In genomic region chr2:215299337-215299859, GRCh38 we compare ENCODE assay signal across 1 cellular context.
A peak's percentile ranks its signal among the peaks of the same experiment; 100 is the strongest.
TF ChIP-seq lines count a peak whose summit lies in the region.

No MANE protein-coding gene starts in this region.

TF ChIP-seq in K562, 482 proteins besides CTCF, POLR2A, EP300 and RAD21 (continued from another document and continues in another):
- no peak for TF ChIP-seq DEAF1 (CRISPR knock-in tag; IDR thresholded peaks at IDR 0.05)
- TF ChIP-seq EHMT2 (IDR thresholded peaks at IDR 0.05): 0 out of 2 replicates have a peak, but pooled peaks have one; percentile 29
- TF ChIP-seq L3MBTL2 (IDR thresholded peaks at IDR 0.05): peak; percentile 67; the same call in 1 of the 2 replicates
- TF ChIP-seq MYC (IDR thresholded peaks at IDR 0.05; ENCODE audit: low read depth, low read length): peak; percentile 37; the same call in 1 of the 2 replicates
- no peak for TF ChIP-seq MYC (CRISPR knock-in tag; IDR thresholded peaks at IDR 0.05; ENCODE audit: borderline replicate concordance, low read depth)
- TF ChIP-seq KDM4B (IDR thresholded peaks at IDR 0.05; ENCODE audit: borderline replicate concordance in 2 of 2, low read depth in 1 of 2): no peak
- peak; percentile 72 for TF ChIP-seq JUND (IDR thresholded peaks at IDR 0.05; ENCODE audit: borderline replicate concordance, low read depth, low read length)
- peak; percentile 40; the same call in 1 of the 3 replicates for TF ChIP-seq JUND (tag; IDR thresholded peaks at IDR 0.05; ENCODE audit: borderline replicate concordance, low read depth, low read length)
- peak in 2 of 3 experiments; percentile 66 to 86 for TF ChIP-seq YY1 (IDR thresholded peaks at IDR 0.05; ENCODE audit: borderline replicate concordance in 1 of 3, control insufficient read depth in 1 of 3, extremely low read depth in 1 of 3, insufficient read depth in 3 of 3, insufficient read length in 1 of 3, insufficient replicate concordance in 2 of 3, low read depth in 1 of 3, low read length in 2 of 3)
- TF ChIP-seq SMAD4 (CRISPR knock-in tag; conservative IDR thresholded peaks at IDR 0.05): no peak; the same call in 1 of the 2 replicates
- no peak for TF ChIP-seq ZNF764 (CRISPR knock-in tag; IDR thresholded peaks at IDR 0.05; ENCODE audit: low read depth)
- TF ChIP-seq ARID1B (IDR thresholded peaks at IDR 0.05): 0 out of 2 replicates have a peak, but pooled peaks have one; percentile 23
- TF ChIP-seq SMARCA4 (IDR thresholded peaks at IDR 0.05): 0 out of 2 replicates have a peak, but pooled peaks have one; percentile 33
- no peak for TF ChIP-seq ETS2 (tag; IDR thresholded peaks at IDR 0.05; ENCODE audit: borderline replicate concordance, poor library complexity, severe bottlenecking)
- TF ChIP-seq ZNF134 (CRISPR knock-in tag; conservative IDR thresholded peaks at IDR 0.05): no peak
- TF ChIP-seq TAF1 (IDR thresholded peaks at IDR 0.05; ENCODE audit: control insufficient read depth, extremely low read depth, insufficient read depth, low read length, severe bottlenecking): peak; percentile 31
- TF ChIP-seq CREM (IDR thresholded peaks at IDR 0.05; ENCODE audit: low read depth): 0 out of 2 replicates have a peak, but pooled peaks have one; percentile 27
- TF ChIP-seq RBFOX2 (IDR thresholded peaks at IDR 0.05; ENCODE audit: low read depth, low read length): 0 out of 2 replicates have a peak, but pooled peaks have one; percentile 24
- TF ChIP-seq NR4A1 (CRISPR knock-in tag; IDR thresholded peaks at IDR 0.05): no peak
- TF ChIP-seq NR4A1 (tag; IDR thresholded peaks at IDR 0.05): 0 out of 2 replicates have a peak, but pooled peaks have one; percentile 68
- TF ChIP-seq MEF2A (IDR thresholded peaks at IDR 0.05; ENCODE audit: control insufficient read depth, low read depth, low read length): peak; percentile 48; the same call in 1 of the 2 replicates
- TF ChIP-seq DPF2 (IDR thresholded peaks at IDR 0.05): peak; percentile 36; the same call in 1 of the 2 replicates
- TF ChIP-seq, protein P1, sequence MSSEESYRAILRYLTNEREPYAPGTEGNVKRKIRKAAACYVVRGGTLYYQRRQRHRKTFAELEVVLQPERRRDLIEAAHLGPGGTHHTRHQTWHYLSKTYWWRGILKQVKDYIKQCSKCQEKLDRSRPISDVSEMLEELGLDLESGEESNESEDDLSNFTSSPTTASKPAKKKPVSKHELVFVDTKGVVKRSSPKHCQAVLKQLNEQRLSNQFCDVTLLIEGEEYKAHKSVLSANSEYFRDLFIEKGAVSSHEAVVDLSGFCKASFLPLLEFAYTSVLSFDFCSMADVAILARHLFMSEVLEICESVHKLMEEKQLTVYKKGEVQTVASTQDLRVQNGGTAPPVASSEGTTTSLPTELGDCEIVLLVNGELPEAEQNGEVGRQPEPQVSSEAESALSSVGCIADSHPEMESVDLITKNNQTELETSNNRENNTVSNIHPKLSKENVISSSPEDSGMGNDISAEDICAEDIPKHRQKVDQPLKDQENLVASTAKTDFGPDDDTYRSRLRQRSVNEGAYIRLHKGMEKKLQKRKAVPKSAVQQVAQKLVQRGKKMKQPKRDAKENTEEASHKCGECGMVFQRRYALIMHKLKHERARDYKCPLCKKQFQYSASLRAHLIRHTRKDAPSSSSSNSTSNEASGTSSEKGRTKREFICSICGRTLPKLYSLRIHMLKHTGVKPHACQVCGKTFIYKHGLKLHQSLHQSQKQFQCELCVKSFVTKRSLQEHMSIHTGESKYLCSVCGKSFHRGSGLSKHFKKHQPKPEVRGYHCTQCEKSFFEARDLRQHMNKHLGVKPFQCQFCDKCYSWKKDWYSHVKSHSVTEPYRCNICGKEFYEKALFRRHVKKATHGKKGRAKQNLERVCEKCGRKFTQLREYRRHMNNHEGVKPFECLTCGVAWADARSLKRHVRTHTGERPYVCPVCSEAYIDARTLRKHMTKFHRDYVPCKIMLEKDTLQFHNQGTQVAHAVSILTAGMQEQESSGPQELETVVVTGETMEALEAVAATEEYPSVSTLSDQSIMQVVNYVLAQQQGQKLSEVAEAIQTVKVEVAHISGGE (CRISPR knock-in tag; IDR thresholded peaks at IDR 0.05): peak in 1 of 3 experiments; percentile 80; a peak in 2 of 6 replicates
- no peak for TF ChIP-seq RB1 (IDR thresholded peaks at IDR 0.05; ENCODE audit: low read depth)
- TF ChIP-seq ZBED1 (IDR thresholded peaks at IDR 0.05): no peak
- TF ChIP-seq TOE1 (IDR thresholded peaks at IDR 0.05; ENCODE audit: borderline replicate concordance): peak; percentile 12; the same call in 1 of the 2 replicates
- no peak for TF ChIP-seq TOE1 (CRISPR knock-in tag; IDR thresholded peaks at IDR 0.05; ENCODE audit: borderline replicate concordance, low read depth)
- no peak for TF ChIP-seq SOX6 (IDR thresholded peaks at IDR 0.05)
- peak; percentile 35; the same call in 1 of the 2 replicates for TF ChIP-seq GABPA (tag; conservative IDR thresholded peaks at IDR 0.05; ENCODE audit: low read depth)
- 0 out of 2 replicates have a peak, but pooled peaks have one; percentile 36 for TF ChIP-seq NCOA1 (IDR thresholded peaks at IDR 0.05; ENCODE audit: low read depth)
- TF ChIP-seq, protein P2, sequence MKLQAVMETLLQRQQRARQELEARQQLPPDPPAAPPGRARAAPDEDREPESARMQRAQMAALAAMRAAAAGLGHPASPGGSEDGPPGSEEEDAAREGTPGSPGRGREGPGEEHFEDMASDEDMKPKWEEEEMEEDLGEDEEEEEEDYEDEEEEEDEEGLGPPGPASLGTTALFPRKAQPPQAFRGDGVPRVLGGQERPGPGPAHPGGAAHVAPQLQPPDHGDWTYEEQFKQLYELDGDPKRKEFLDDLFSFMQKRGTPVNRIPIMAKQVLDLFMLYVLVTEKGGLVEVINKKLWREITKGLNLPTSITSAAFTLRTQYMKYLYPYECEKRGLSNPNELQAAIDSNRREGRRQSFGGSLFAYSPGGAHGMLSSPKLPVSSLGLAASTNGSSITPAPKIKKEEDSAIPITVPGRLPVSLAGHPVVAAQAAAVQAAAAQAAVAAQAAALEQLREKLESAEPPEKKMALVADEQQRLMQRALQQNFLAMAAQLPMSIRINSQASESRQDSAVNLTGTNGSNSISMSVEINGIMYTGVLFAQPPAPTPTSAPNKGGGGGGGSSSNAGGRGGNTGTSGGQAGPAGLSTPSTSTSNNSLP (IDR thresholded peaks at IDR 0.05; ENCODE audit: borderline replicate concordance, low read depth, low read length): 0 out of 2 replicates have a peak, but pooled peaks have one; percentile 35
- TF ChIP-seq MIER1 (IDR thresholded peaks at IDR 0.05; ENCODE audit: low read depth): no peak
- peak; percentile 57 for TF ChIP-seq MGA (IDR thresholded peaks at IDR 0.05)
- no peak for TF ChIP-seq SRSF7 (optimal IDR thresholded peaks at IDR 0.05; ENCODE audit: low read depth, low read length)
- TF ChIP-seq, protein P3, sequence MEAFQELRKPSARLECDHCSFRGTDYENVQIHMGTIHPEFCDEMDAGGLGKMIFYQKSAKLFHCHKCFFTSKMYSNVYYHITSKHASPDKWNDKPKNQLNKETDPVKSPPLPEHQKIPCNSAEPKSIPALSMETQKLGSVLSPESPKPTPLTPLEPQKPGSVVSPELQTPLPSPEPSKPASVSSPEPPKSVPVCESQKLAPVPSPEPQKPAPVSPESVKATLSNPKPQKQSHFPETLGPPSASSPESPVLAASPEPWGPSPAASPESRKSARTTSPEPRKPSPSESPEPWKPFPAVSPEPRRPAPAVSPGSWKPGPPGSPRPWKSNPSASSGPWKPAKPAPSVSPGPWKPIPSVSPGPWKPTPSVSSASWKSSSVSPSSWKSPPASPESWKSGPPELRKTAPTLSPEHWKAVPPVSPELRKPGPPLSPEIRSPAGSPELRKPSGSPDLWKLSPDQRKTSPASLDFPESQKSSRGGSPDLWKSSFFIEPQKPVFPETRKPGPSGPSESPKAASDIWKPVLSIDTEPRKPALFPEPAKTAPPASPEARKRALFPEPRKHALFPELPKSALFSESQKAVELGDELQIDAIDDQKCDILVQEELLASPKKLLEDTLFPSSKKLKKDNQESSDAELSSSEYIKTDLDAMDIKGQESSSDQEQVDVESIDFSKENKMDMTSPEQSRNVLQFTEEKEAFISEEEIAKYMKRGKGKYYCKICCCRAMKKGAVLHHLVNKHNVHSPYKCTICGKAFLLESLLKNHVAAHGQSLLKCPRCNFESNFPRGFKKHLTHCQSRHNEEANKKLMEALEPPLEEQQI (IDR thresholded peaks at IDR 0.05): peak; percentile 66; the same call in 1 of the 2 replicates
- no peak for TF ChIP-seq ZNF224 (CRISPR knock-in tag; IDR thresholded peaks at IDR 0.05)
- no peak for TF ChIP-seq NR2C1 (IDR thresholded peaks at IDR 0.05)
- TF ChIP-seq NR2C1 (tag; IDR thresholded peaks at IDR 0.05): 0 out of 2 replicates have a peak, but pooled peaks have one; percentile 17
